5 cellular contexts compared by ENCODE assay signal in genomic region chr3:126004692-126005091, GRCh38. TPM values are rescaled to one million over a fixed set of nuclear protein-coding genes. Genes with fewer than 3 reads are reported as not detected.
"Had no signal": no experiment of that assay in that cellular context is flagged by ENCODE, and none has a peak within 500 bp of the region (broad histone marks: within the 10 kb centered on the region; RNA-seq: fewer than 3 reads in every experiment).

No MANE protein-coding gene starts in this region.

- H3K4me3 ChIP-seq: GM23338 had no signal

- H3K27ac Mint-ChIP-seq: GM23338 had no signal

- H3K4me1 Mint-ChIP-seq: GM23338, H9 had no signal

- H3K4me3 Mint-ChIP-seq: GM23338, H9 had no signal

- DNase-seq: HCEC 1CT, IMR-90 had no signal

- ATAC-seq: GM23338 had no signal

RNA-seq across cellular contexts. Expression of gene ROPN1B, which starts 35.7 kb away (rescaled TPM):
- total RNA-seq: GM23338, H1, H9, IMR-90 had no signal
- polyA plus RNA-seq: GM23338, IMR-90 had no signal
